In genomic region chr12:123591702-123592481, GRCh38 we compare ENCODE assay signal across 13 cellular contexts. TPM values are rescaled to one million over a fixed set of nuclear protein-coding genes. Genes with fewer than 3 reads are reported as not detected.
DNase-seq lines count a peak whose midpoint lies in the region; ATAC-seq, FAIRE-seq and TF ChIP-seq lines count a peak whose summit lies in the region.
"Had no signal": no experiment of that assay in that cellular context is flagged by ENCODE, and none has a peak within 500 bp of the region (broad histone marks: within the 10 kb centered on the region; RNA-seq: fewer than 3 reads in every experiment).

No MANE protein-coding gene starts in this region.

- peaks cover 28% of the 10 kb centered on the region for H3K36me3 Mint-ChIP-seq in activated naive CD8-positive, alpha-beta T cell treated with anti-CD3 and anti-CD28 coated beads for 36 hours

- no peaks in the 10 kb centered on the region for H3K9me3 Mint-ChIP-seq in activated naive CD8-positive, alpha-beta T cell treated with anti-CD3 and anti-CD28 coated beads for 36 hours

- H3K4me1 Mint-ChIP-seq in activated naive CD8-positive, alpha-beta T cell treated with anti-CD3 and anti-CD28 coated beads for 36 hours = peaks cover 26% of the 10 kb centered on the region

- peak overlapping the region; percentile 29 for H3K27ac Mint-ChIP-seq in activated naive CD8-positive, alpha-beta T cell treated with anti-CD3 and anti-CD28 coated beads for 36 hours

- FAIRE-seq in D721Med (lab: Jason Lieb, UNC) = no peak
- FAIRE-seq: frontal cortex, G401.6, islet of Langerhans had no signal

- peak; percentile 27 for DNase-seq in A172 (ENCODE audit: low spot score)
- peak; percentile 79 for DNase-seq in DMS 273 (lab: John Stamatoyannopoulos, UW; ENCODE audit: unreplicated experiment)
- DNase-seq in activated naive CD8-positive, alpha-beta T cell treated with anti-CD3 and anti-CD28 coated beads for 36 hours = no peak
- peak; percentile 85 for DNase-seq in iris pigment epithelial cell (ENCODE audit: low read depth)
- DNase-seq in D721Med (ENCODE audit: insufficient read length, low spot score) = no peak
- no peak for DNase-seq in HT-29 (ENCODE audit: low spot score)
- DNase-seq: aorta, SIG-M5 had no signal

- TF ChIP-seq CTCF in D721Med (IDR thresholded peaks at IDR 0.05; ENCODE audit: insufficient read depth, missing control alignments) = no peak

- no peaks in the 10 kb centered on the region for H3K27me3 Mint-ChIP-seq in activated naive CD8-positive, alpha-beta T cell treated with anti-CD3 and anti-CD28 coated beads for 36 hours

- no peak for ATAC-seq in activated CD4-positive, CD25-positive, alpha-beta regulatory T cell treated with anti-CD3 and anti-CD28 coated beads, Interleukin-2, amount 50 U/mL, for 24 hours
- no peak for ATAC-seq in HG02571 (IDR thresholded peaks at IDR 0.05; ENCODE audit: unreplicated experiment)

- no peak overlapping the region for H3K4me3 Mint-ChIP-seq in activated naive CD8-positive, alpha-beta T cell treated with anti-CD3 and anti-CD28 coated beads for 36 hours

RNA-seq across cellular contexts. Expression of gene TMED2, which starts 7.5 kb away (rescaled TPM):
- 235 and 272 TPM in 2 replicates for total RNA-seq in A172 (2014; rRNA removed; shearing (Covaris generic))
- 100 to 1,000 TPM; 177 to 180 TPM for total RNA-seq in activated naive CD8-positive, alpha-beta T cell treated with anti-CD3 and anti-CD28 coated beads for 36 hours
- 255 and 282 TPM in 2 replicates for total RNA-seq in HT-29 (2014; rRNA removed; shearing (Covaris generic))

RNA-seq across cellular contexts. Expression of gene DDX55, which starts 10.0 kb away (rescaled TPM):
- 25.9 and 30.5 TPM in 2 replicates for total RNA-seq in A172 (2014; rRNA removed; shearing (Covaris generic))
- total RNA-seq in activated naive CD8-positive, alpha-beta T cell treated with anti-CD3 and anti-CD28 coated beads for 36 hours = 10 to 100 TPM; 55.3 to 56.7 TPM
- total RNA-seq in HT-29 (2014; rRNA removed; shearing (Covaris generic)) = 33.6 and 43.0 TPM in 2 replicates

RNA-seq across cellular contexts. Expression of gene EIF2B1, which starts 41.6 kb away (rescaled TPM):
- total RNA-seq in A172 (2014; rRNA removed; shearing (Covaris generic)) = 69.5 and 75.1 TPM in 2 replicates
- 10 to 100 TPM; 89.8 to 93.5 TPM for total RNA-seq in activated naive CD8-positive, alpha-beta T cell treated with anti-CD3 and anti-CD28 coated beads for 36 hours
- 54.2 and 56.5 TPM in 2 replicates for total RNA-seq in HT-29 (2014; rRNA removed; shearing (Covaris generic))

RNA-seq across cellular contexts. Expression of gene GTF2H3, which starts 41.7 kb away (rescaled TPM):
- 44.0 and 56.3 TPM in 2 replicates for total RNA-seq in A172 (2014; rRNA removed; shearing (Covaris generic))
- 10 to 100 TPM; 95.9 TPM for total RNA-seq in activated naive CD8-positive, alpha-beta T cell treated with anti-CD3 and anti-CD28 coated beads for 36 hours
- total RNA-seq in HT-29 (2014; rRNA removed; shearing (Covaris generic)) = 10.7 and 13.1 TPM in 2 replicates

RNA-seq across cellular contexts. Expression of gene RILPL1, which starts 58.4 kb away (rescaled TPM):
- total RNA-seq in A172 (2014; rRNA removed; shearing (Covaris generic)) = 9.3 and 16.1 TPM in 2 replicates
- total RNA-seq in activated naive CD8-positive, alpha-beta T cell treated with anti-CD3 and anti-CD28 coated beads for 36 hours = 1 to 10 TPM; 1.4 to 1.6 TPM
- total RNA-seq in HT-29 (2014; rRNA removed; shearing (Covaris generic)) = 1.7 and 2.4 TPM in 2 replicates

Comparison
In these comparisons a context has a peak if more than half of its experiments do, and no peak if none do; other contexts are left out.
1. DNase-seq: peak in A172 (single experiment), DMS 273 (single experiment) and iris pigment epithelial cell (single experiment); none in activated naive CD8-positive, alpha-beta T cell treated with anti-CD3 and anti-CD28 coated beads for 36 hours (single experiment), D721Med (single experiment) and HT-29 (single experiment).